In the genomic region with DNA sequence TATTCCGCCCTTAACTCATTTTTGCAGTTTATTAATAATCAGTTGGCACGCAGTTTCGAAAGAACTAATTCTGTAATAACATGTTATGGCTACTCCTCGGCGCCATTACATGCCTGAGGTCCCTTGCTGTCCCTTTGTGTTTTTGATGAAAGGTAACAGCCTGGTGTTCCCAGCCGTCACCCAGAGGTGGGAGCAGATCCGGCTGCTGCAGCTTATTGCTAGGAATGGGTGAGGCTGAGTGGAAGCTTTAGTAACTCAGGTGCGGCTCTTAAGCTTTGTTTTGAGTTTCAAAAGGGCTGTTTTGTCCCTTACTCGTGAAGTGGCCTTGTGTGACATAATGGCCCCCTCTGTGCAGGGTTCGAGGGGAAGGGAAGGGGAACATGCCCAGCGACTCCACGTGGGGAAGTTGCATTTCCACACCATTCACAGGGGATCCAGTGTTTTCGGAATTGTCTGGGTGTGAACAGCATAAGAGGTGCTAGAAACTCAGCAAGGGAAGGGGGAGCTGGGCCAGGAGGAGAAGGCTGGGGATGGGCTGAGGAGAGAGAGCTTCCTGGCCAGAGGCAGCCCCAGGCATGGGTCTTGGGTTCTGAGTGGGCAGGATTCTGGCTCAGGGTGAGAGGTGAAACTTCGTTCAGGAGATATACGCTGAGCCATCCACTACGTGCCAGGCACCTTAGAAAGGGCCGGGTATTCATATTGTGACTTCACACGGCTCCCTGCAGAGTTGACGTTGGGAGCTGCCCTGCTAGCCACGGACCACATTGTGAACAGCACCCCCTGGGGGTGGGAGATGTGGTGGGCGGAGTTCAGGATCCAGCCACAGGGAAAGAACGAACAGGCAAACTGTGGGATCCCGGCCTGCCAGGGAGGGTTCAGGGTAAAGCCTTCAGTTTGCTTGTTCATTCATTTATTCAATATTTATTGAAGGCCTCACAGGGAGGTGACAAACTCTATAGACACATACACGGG, we compare ENCODE assay signal across 8 cellular contexts.
DNase-seq lines count a peak whose midpoint lies in the region; ATAC-seq, FAIRE-seq and TF ChIP-seq lines count a peak whose summit lies in the region.

No MANE protein-coding gene starts in this region.

- H3K9me3 ChIP-seq in OCI-LY7 (ENCODE audit: low read length) (no peaks in the 10 kb centered on the region), H1 (ENCODE audit: insufficient read depth in 2 of 2, low read depth in 1 of 2, low read length in 1 of 2) (no peaks in the 10 kb centered on the region)

- H3K27ac Mint-ChIP-seq in activated T-cell treated with anti-CD3 and anti-CD28 coated beads, Interleukin-2, amount 50 U/mL, for 24 hours, result no peak overlapping the region
- no peak overlapping the region for H3K27ac Mint-ChIP-seq in natural killer cell treated with Interleukin-12 subunit alpha and Interleukin-12 subunit beta and Interleukin-15 and Interleukin-18, amount 100 ng/mL, for 72 hours

- H3K9ac ChIP-seq in H1 (replicated peaks in 1 of 4; ENCODE audit: extremely low read depth in 1 of 4, low read depth in 3 of 4, low read length in 3 of 4), result no peak overlapping the region

- H3K4ac ChIP-seq in H1 (replicated peaks; ENCODE audit: insufficient read length, low read depth, low read length), result no peak overlapping the region

- TF ChIP-seq EP300 in H1 (IDR thresholded peaks at IDR 0.05; ENCODE audit: borderline replicate concordance in 1 of 2, low read depth in 2 of 2, low read length in 2 of 2), result no peak

- H3K36me3 Mint-ChIP-seq in activated T-cell treated with anti-CD3 and anti-CD28 coated beads, Interleukin-2, amount 50 U/mL, for 24 hours (ENCODE audit: low read depth), result no peaks in the 10 kb centered on the region
- no peaks in the 10 kb centered on the region for H3K36me3 Mint-ChIP-seq in natural killer cell treated with Interleukin-12 subunit alpha and Interleukin-12 subunit beta and Interleukin-15 and Interleukin-18, amount 100 ng/mL, for 72 hours

- H3K4me3 Mint-ChIP-seq in activated T-cell treated with anti-CD3 and anti-CD28 coated beads, Interleukin-2, amount 50 U/mL, for 24 hours, result no peak overlapping the region
- H3K4me3 Mint-ChIP-seq in natural killer cell treated with Interleukin-12 subunit alpha and Interleukin-12 subunit beta and Interleukin-15 and Interleukin-18, amount 100 ng/mL, for 72 hours, result no peak overlapping the region

- H3K4me2 ChIP-seq in OCI-LY7 (ENCODE audit: low read length) (no peak overlapping the region), H1 (ENCODE audit: insufficient read depth in 1 of 2, low read depth in 2 of 2, low read length in 2 of 2) (peak overlapping the region in 1 of 2 experiments; percentile 3; a peak in 1 of 4 replicates)

- H2BK20ac ChIP-seq in H1 (ENCODE audit: low read length), result peak overlapping the region; percentile 55; the same call in 1 of the 2 replicates

- BruUV-seq in OCI-LY7 (replicated peaks; lab: Mats Ljungman, UMichigan), result no TSS peak

- H3K4me3 ChIP-seq in OCI-LY7 (ENCODE audit: low read depth, low read length, poor library complexity, severe bottlenecking), result no peak overlapping the region
- H3K4me3 ChIP-seq in H1 (ENCODE audit: extremely low read depth in 1 of 4, insufficient read depth in 2 of 4, low read depth in 3 of 4, low read length in 4 of 4), result no peak overlapping the region

- H3K79me2 ChIP-seq in OCI-LY7 (ENCODE audit: insufficient read depth, low read depth, low read length), result no peaks in the 10 kb centered on the region
- peaks cover 10 to 90% of the 10 kb centered on the region in 2 experiments for H3K79me2 ChIP-seq in H1 (ENCODE audit: control insufficient read depth in 1 of 2, insufficient read depth in 2 of 2, low read length in 2 of 2)

- peak overlapping the region; percentile 79 for H2BK120ac ChIP-seq in H1 (replicated peaks; ENCODE audit: low read depth, low read length)

- TF ChIP-seq RAD21 in H1 (IDR thresholded peaks at IDR 0.05 in 1 of 2, conservative IDR thresholded peaks at IDR 0.05 in 1 of 2; ENCODE audit: low read depth in 2 of 2, low read length in 2 of 2), result peak; percentile 57 to 71

- peak overlapping the region; percentile 9; the same call in 1 of the 2 replicates for H2AK5ac ChIP-seq in H1 (ENCODE audit: low read depth, low read length)

- H4K20me1 ChIP-seq in OCI-LY7 (ENCODE audit: insufficient read depth, low read length), result no peaks in the 10 kb centered on the region
- peaks cover 2 to 9% of the 10 kb centered on the region in 2 experiments for H4K20me1 ChIP-seq in H1 (replicated peaks in 1 of 2; ENCODE audit: control insufficient read depth in 1 of 2, insufficient read depth in 2 of 2, low read length in 2 of 2)

- no peak for TF ChIP-seq POLR2A in H1 (IDR thresholded peaks at IDR 0.05; ENCODE audit: control extremely low read depth in 1 of 2, low read depth in 2 of 2, low read length in 2 of 2)

- peak overlapping the region; percentile 69 for H4K8ac ChIP-seq in H1 (ENCODE audit: extremely low read depth, insufficient read depth, low read length)

- TF ChIP-seq CTCF in OCI-LY7 (conservative IDR thresholded peaks at IDR 0.05; ENCODE audit: low read length), result peak; percentile 69
- TF ChIP-seq CTCF in H1 (IDR thresholded peaks at IDR 0.05; ENCODE audit: control extremely low read depth in 1 of 3, insufficient read depth in 1 of 3, low read depth in 1 of 3, low read length in 3 of 3), result peak; percentile 70 to 78 (median 74)

- DNase-seq in activated T-cell treated with anti-CD3 and anti-CD28 coated beads, Interleukin-2, amount 50 U/mL, for 24 hours, result peak; percentile 37
- DNase-seq in activated T-cell treated with anti-CD3 and anti-CD28 coated beads, Interleukin-2, amount 50 U/mL, for 1 hour, result no peak
- DNase-seq in OCI-LY7 (ENCODE audit: low spot score), result peak; percentile 24
- peak in 1 of 2 experiments; percentile 83 for DNase-seq in H1 (ENCODE audit: low read depth in 1 of 2, low spot score in 2 of 2)
- DNase-seq in natural killer cell treated with Interleukin-12 subunit alpha and Interleukin-12 subunit beta and Interleukin-15 and Interleukin-18, amount 100 ng/mL, for 72 hours (ENCODE audit: low spot score), result peak; percentile 69
- DNase-seq in NCI-H2081 treated with DMSO at 0.1 percent for 48 hours (lab: John Stamatoyannopoulos, UW), result no peak
- no peak for DNase-seq in NCI-H187 treated with DMSO at 0.1 percent for 48 hours (lab: John Stamatoyannopoulos, UW)

- 72% methylated on average over 24 of the region's 24 CpGs; no CpG with 5 or more reads in 1 of the 2 experiments for WGBS in H1 (ENCODE audit: extremely low coverage in 1 of 2, insufficient coverage in 1 of 2, insufficient read length in 1 of 2, insufficient replicate concordance in 2 of 2, low coverage in 1 of 2, low lambda C conversion rate in 2 of 2, missing lambda C conversion rate in 1 of 2), 2 experiments

- peak overlapping the region; percentile 73 for H2BK5ac ChIP-seq in H1 (ENCODE audit: low read depth, low read length)

- peak overlapping the region; percentile 86 for H2BK12ac ChIP-seq in H1 (ENCODE audit: low read depth, low read length)

- peaks cover 14% of the 10 kb centered on the region for H3K27me3 Mint-ChIP-seq in activated T-cell treated with anti-CD3 and anti-CD28 coated beads, Interleukin-2, amount 50 U/mL, for 24 hours
- H3K27me3 Mint-ChIP-seq in natural killer cell treated with Interleukin-12 subunit alpha and Interleukin-12 subunit beta and Interleukin-15 and Interleukin-18, amount 100 ng/mL, for 72 hours, result peaks cover 19 to 21% of the 10 kb centered on the region in 2 donors

- peaks cover 17% of the 10 kb centered on the region; the same call in 1 of the 2 replicates for H3K79me1 ChIP-seq in H1 (ENCODE audit: low read depth, low read length)

- ATAC-seq in natural killer cell treated with Interleukin-12 subunit alpha and Interleukin-12 subunit beta and Interleukin-15 and Interleukin-18, amount 100 ng/mL, for 72 hours, result peak; percentile 48 to 66
- no peak for ATAC-seq in GM18870 (IDR thresholded peaks at IDR 0.05; ENCODE audit: unreplicated experiment)

- peak overlapping the region; percentile 24; the same call in 1 of the 2 replicates for H3K18ac ChIP-seq in H1 (ENCODE audit: extremely low read depth, low read length)

- H3K14ac ChIP-seq in H1 (ENCODE audit: insufficient read length), result no peak overlapping the region

- POLR2A ChIA-PET in OCI-LY7 (lab: Charles Lee) (no interaction called here), H1 (lab: Charles Lee; ENCODE audit: partially characterized antibody) (interaction anchor here (0.9 to 1.3 kb wide), 8 partner anchors 10 to 109 kb away, joined by 3 to 7 read pairs (median 4); no protein-coding TSS in a partner anchor)

- no peak overlapping the region; the same call in 1 of the 2 replicates for H2BK15ac ChIP-seq in H1 (ENCODE audit: low read length)

- H3K36me3 ChIP-seq in OCI-LY7 (ENCODE audit: insufficient read depth, low read length) (no peaks in the 10 kb centered on the region), H1 (ENCODE audit: control insufficient read depth in 2 of 4, insufficient read depth in 4 of 4, low read length in 3 of 4) (no peaks in the 10 kb centered on the region; a peak in 1 of 8 replicates)

- CTCF ChIA-PET in OCI-LY7 (lab: Charles Lee; ENCODE audit: unreplicated experiment), result no interaction called here
- CTCF ChIA-PET in H1 (lab: Charles Lee; ENCODE audit: partially characterized antibody), result interaction anchor here (0.8 to 21.9 kb wide), 17 partner anchors 9 to 103 kb away, joined by 3 to 283 read pairs (median 7); no protein-coding TSS in a partner anchor

- H2AFZ ChIP-seq in OCI-LY7 (ENCODE audit: low read length) (no peak overlapping the region), H1 (ENCODE audit: low read length) (no peak overlapping the region)

- H3K23ac ChIP-seq in H1 (ENCODE audit: insufficient read length), result no peak overlapping the region

- peak overlapping the region; percentile 41 for H4K5ac ChIP-seq in H1 (ENCODE audit: insufficient read length, low read depth, low read length)

- no peaks in the 10 kb centered on the region for H3K27me3 ChIP-seq in H1 (replicated peaks in 1 of 4; ENCODE audit: control insufficient read depth in 3 of 4, extremely low read depth in 1 of 4, insufficient read depth in 3 of 4, low read length in 3 of 4)

- no peaks in the 10 kb centered on the region for H3K4me1 ChIP-seq in OCI-LY7 (ENCODE audit: insufficient read depth, low read length, poor library complexity, severe bottlenecking)
- peaks cover 24 to 50% (median 37%) of the 10 kb centered on the region in 4 experiments for H3K4me1 ChIP-seq in H1 (replicated peaks in 1 of 4; ENCODE audit: control insufficient read depth in 3 of 4, insufficient read depth in 4 of 4, low read length in 3 of 4)

- H3K4me1 Mint-ChIP-seq in activated T-cell treated with anti-CD3 and anti-CD28 coated beads, Interleukin-2, amount 50 U/mL, for 24 hours (ENCODE audit: low read depth), result peaks cover 7% of the 10 kb centered on the region
- H3K4me1 Mint-ChIP-seq in natural killer cell treated with Interleukin-12 subunit alpha and Interleukin-12 subunit beta and Interleukin-15 and Interleukin-18, amount 100 ng/mL, for 72 hours (ENCODE audit: low read depth in 2 of 2), result peaks cover 0 to 2% of the 10 kb centered on the region in 2 donors

- intact Hi-C loops in OCI-LY7 (cut with micrococcal nuclease; ENCODE audit: unreplicated experiment), result no loop called here

- H3K9me2 ChIP-seq in OCI-LY7 (ENCODE audit: insufficient read depth, low read length), result no peaks in the 10 kb centered on the region

- H3K27ac ChIP-seq in OCI-LY7 (ENCODE audit: low read depth, low read length, poor library complexity, severe bottlenecking) (no peak overlapping the region), H1 (ENCODE audit: low read depth, low read length) (peak overlapping the region; percentile 1; the same call in 1 of the 2 replicates)

- H4K91ac ChIP-seq in H1 (replicated peaks; ENCODE audit: insufficient read length, low read length), result peak overlapping the region; percentile 81

- no peak overlapping the region for H3K56ac ChIP-seq in H1 (replicated peaks; ENCODE audit: insufficient read length, low read depth, low read length)

- H3K9me3 Mint-ChIP-seq in activated T-cell treated with anti-CD3 and anti-CD28 coated beads, Interleukin-2, amount 50 U/mL, for 24 hours, result no peaks in the 10 kb centered on the region
- no peaks in the 10 kb centered on the region for H3K9me3 Mint-ChIP-seq in natural killer cell treated with Interleukin-12 subunit alpha and Interleukin-12 subunit beta and Interleukin-15 and Interleukin-18, amount 100 ng/mL, for 72 hours

- FAIRE-seq in H1 (lab: Jason Lieb, UNC), result peak; percentile 32

- H3K23me2 ChIP-seq in H1 (ENCODE audit: low read depth, low read length), result no peaks in the 10 kb centered on the region

Comparison
In these comparisons a context has a peak if more than half of its experiments do, and no peak if none do; other contexts are left out.
1. DNase-seq: peak in activated T-cell treated with anti-CD3 and anti-CD28 coated beads, Interleukin-2, amount 50 U/mL, for 24 hours (single experiment), OCI-LY7 (single experiment) and natural killer cell treated with Interleukin-12 subunit alpha and Interleukin-12 subunit beta and Interleukin-15 and Interleukin-18, amount 100 ng/mL, for 72 hours (single experiment); none in activated T-cell treated with anti-CD3 and anti-CD28 coated beads, Interleukin-2, amount 50 U/mL, for 1 hour (single experiment), NCI-H2081 treated with DMSO at 0.1 percent for 48 hours (single experiment) and NCI-H187 treated with DMSO at 0.1 percent for 48 hours (single experiment).